In the genomic region with DNA sequence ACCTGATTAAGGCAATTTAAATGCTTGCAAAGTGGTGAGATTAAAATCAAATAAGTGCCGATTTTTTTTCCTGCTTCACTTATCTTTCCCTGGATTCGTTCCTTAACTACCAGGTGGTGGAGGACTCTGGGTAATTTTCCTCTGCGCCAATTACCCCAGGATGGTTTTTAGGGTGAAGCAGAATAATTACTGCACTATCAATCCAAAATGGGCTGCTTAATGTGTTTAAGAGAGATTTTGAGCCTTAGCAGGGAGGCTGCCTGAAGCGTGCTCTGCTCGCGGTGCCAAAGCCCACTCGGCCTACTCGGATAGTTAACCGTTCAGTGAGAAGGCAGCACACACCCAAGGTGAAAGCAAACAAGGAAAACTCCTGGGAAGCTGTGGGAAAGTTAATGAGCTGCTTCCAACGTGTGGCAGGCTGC, we compare ENCODE assay signal across 1 cellular context.
TF ChIP-seq lines count a peak whose summit lies in the region.

No MANE protein-coding gene starts in this region.

TF ChIP-seq in GM23338, 12 proteins besides CTCF, POLR2A, EP300 and RAD21 (continued from another document):
- TF ChIP-seq, protein P1, sequence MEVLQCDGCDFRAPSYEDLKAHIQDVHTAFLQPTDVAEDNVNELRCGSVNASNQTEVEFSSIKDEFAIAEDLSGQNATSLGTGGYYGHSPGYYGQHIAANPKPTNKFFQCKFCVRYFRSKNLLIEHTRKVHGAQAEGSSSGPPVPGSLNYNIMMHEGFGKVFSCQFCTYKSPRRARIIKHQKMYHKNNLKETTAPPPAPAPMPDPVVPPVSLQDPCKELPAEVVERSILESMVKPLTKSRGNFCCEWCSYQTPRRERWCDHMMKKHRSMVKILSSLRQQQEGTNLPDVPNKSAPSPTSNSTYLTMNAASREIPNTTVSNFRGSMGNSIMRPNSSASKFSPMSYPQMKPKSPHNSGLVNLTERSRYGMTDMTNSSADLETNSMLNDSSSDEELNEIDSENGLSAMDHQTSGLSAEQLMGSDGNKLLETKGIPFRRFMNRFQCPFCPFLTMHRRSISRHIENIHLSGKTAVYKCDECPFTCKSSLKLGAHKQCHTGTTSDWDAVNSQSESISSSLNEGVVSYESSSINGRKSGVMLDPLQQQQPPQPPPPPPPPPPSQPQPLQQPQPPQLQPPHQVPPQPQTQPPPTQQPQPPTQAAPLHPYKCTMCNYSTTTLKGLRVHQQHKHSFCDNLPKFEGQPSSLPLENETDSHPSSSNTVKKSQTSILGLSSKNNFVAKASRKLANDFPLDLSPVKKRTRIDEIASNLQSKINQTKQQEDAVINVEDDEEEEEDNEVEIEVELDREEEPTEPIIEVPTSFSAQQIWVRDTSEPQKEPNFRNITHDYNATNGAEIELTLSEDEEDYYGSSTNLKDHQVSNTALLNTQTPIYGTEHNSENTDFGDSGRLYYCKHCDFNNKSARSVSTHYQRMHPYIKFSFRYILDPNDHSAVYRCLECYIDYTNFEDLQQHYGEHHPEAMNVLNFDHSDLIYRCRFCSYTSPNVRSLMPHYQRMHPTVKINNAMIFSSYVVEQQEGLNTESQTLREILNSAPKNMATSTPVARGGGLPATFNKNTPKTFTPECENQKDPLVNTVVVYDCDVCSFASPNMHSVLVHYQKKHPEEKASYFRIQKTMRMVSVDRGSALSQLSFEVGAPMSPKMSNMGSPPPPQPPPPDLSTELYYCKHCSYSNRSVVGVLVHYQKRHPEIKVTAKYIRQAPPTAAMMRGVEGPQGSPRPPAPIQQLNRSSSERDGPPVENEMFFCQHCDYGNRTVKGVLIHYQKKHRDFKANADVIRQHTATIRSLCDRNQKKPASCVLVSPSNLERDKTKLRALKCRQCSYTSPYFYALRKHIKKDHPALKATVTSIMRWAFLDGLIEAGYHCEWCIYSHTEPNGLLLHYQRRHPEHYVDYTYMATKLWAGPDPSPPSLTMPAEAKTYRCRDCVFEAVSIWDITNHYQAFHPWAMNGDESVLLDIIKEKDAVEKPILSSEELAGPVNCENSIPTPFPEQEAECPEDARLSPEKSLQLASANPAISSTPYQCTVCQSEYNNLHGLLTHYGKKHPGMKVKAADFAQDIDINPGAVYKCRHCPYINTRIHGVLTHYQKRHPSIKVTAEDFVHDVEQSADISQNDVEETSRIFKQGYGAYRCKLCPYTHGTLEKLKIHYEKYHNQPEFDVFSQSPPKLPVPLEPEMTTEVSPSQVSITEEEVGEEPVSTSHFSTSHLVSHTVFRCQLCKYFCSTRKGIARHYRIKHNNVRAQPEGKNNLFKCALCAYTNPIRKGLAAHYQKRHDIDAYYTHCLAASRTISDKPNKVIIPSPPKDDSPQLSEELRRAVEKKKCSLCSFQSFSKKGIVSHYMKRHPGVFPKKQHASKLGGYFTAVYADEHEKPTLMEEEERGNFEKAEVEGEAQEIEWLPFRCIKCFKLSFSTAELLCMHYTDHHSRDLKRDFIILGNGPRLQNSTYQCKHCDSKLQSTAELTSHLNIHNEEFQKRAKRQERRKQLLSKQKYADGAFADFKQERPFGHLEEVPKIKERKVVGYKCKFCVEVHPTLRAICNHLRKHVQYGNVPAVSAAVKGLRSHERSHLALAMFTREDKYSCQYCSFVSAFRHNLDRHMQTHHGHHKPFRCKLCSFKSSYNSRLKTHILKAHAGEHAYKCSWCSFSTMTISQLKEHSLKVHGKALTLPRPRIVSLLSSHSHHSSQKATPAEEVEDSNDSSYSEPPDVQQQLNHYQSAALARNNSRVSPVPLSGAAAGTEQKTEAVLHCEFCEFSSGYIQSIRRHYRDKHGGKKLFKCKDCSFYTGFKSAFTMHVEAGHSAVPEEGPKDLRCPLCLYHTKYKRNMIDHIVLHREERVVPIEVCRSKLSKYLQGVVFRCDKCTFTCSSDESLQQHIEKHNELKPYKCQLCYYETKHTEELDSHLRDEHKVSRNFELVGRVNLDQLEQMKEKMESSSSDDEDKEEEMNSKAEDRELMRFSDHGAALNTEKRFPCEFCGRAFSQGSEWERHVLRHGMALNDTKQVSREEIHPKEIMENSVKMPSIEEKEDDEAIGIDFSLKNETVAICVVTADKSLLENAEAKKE (CRISPR knock-in tag; IDR thresholded peaks at IDR 0.05) = no peak
TF ChIP-seq in GM23338: peak in this region for 0.
